Comparison of ENCODE assay signal across 8 cellular contexts in the genomic region with DNA sequence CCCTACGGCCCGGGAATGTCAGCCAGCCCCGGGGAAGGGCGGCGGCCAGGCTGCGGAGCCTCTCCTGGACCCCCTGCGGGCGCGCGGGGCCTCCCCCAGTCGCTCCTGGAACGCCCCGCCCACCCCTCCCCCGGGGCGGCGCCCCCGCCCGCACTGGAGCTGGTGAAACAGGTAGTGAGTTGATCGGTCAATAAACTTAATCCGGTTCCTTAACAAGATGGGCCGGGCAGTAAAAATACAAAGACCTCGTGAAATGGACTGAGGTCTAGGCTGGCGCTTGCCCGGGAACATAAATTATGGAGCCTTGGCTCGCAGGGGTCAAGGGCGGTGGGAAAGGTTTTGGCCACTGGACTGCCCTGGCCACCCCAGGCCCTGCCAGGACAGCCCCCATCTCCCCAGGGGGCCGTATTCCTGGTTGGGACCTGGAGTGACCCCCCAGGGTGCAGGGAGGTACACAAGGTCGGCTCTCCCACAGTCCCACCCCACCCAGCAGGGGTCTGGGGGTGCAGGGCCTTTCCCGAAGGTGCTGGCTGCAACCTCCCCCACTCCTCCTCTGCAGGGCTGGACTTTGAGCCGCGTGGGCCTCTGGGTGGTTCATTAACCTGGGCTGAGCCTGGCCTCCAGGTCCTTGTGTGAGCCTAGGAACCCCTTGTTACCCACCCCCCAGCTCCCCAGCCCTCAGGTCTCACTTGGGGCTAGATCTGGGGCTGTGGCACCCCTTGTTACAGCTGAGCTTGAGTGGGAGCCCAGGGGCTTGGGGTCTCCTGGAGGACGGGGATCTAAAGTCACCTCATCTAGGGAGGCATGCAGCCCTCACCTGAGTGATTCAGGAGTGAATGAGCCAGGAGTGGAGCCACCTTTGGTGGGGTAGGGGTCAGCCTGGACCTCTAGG. TPM values are rescaled to one million over a fixed set of nuclear protein-coding genes. Genes with fewer than 3 reads are reported as not detected.
DNase-seq lines count a peak whose midpoint lies in the region; ATAC-seq and TF ChIP-seq lines count a peak whose summit lies in the region.

No MANE protein-coding gene starts in this region.

- H3K4me1 ChIP-seq in esophagus (ENCODE audit: control insufficient read depth in 2 of 2, insufficient read depth in 2 of 2, low read length in 1 of 2), result peaks cover 7 to 26% of the 10 kb centered on the region in 2 donors

- peaks cover 48% of the 10 kb centered on the region for H3K27me3 Mint-ChIP-seq in nephron progenitor cell (ENCODE audit: low read depth, poor library complexity)
- H3K27me3 Mint-ChIP-seq in activated T-cell treated with anti-CD3 and anti-CD28 coated beads, Interleukin-2, amount 50 U/mL, for 24 hours, result peaks cover 32% of the 10 kb centered on the region

- H3K36me3 ChIP-seq in esophagus (ENCODE audit: control insufficient read depth in 2 of 2, insufficient read depth in 2 of 2, low read length in 1 of 2), result peaks cover 0 to 31% of the 10 kb centered on the region in 2 donors

- H3K9me3 Mint-ChIP-seq in nephron progenitor cell, result no peaks in the 10 kb centered on the region
- H3K9me3 Mint-ChIP-seq in activated T-cell treated with anti-CD3 and anti-CD28 coated beads, Interleukin-2, amount 50 U/mL, for 24 hours, result no peaks in the 10 kb centered on the region

- H3K9me3 ChIP-seq in esophagus (ENCODE audit: control insufficient read depth in 2 of 2, insufficient read depth in 1 of 2, low read depth in 1 of 2, low read length in 1 of 2), result no peaks in the 10 kb centered on the region

- peak overlapping the region; percentile 76 to 87 for H3K4me3 ChIP-seq in esophagus (ENCODE audit: low read depth in 1 of 2, low read length in 2 of 2)

- no peak for ATAC-seq in HG03095 (IDR thresholded peaks at IDR 0.05; ENCODE audit: unreplicated experiment)

- no peak overlapping the region for H3K27ac Mint-ChIP-seq in nephron progenitor cell
- no peak overlapping the region for H3K27ac Mint-ChIP-seq in activated T-cell treated with anti-CD3 and anti-CD28 coated beads, Interleukin-2, amount 50 U/mL, for 24 hours

- no peak for TF ChIP-seq CTCF in nephron progenitor cell (IDR thresholded peaks at IDR 0.05)

- TF ChIP-seq POLR2A in erythroblast (IDR thresholded peaks at IDR 0.05; ENCODE audit: low read length), result no peak

- peak; percentile 4 for DNase-seq in ACHN
- DNase-seq in LoVo (ENCODE audit: low spot score), result peak; percentile 2
- peak; percentile 49 for DNase-seq in nephron progenitor cell
- no peak for DNase-seq in activated T-cell treated with anti-CD3 and anti-CD28 coated beads, Interleukin-2, amount 50 U/mL, for 24 hours
- DNase-seq in amniotic stem cell (lab: John Stamatoyannopoulos, UW), result no peak
- no peak for DNase-seq in erythroblast (lab: John Stamatoyannopoulos, UW)

- 18 to 22% methylated on average over 29 to 32 of the region's 32 CpGs for WGBS in esophagus, 2 donors

- H3K27me3 ChIP-seq in esophagus (ENCODE audit: control insufficient read depth in 1 of 2, insufficient read depth in 2 of 2, low read length in 2 of 2), result peaks cover 0 to 2% of the 10 kb centered on the region in 2 donors

- no peaks in the 10 kb centered on the region for H3K36me3 Mint-ChIP-seq in nephron progenitor cell (ENCODE audit: low read depth)
- no peaks in the 10 kb centered on the region for H3K36me3 Mint-ChIP-seq in activated T-cell treated with anti-CD3 and anti-CD28 coated beads, Interleukin-2, amount 50 U/mL, for 24 hours (ENCODE audit: low read depth)

- H3K27ac ChIP-seq in esophagus (ENCODE audit: low read depth in 2 of 2, low read length in 1 of 2), result peak overlapping the region; percentile 41 to 50

- H3K4me3 Mint-ChIP-seq in nephron progenitor cell, result peak overlapping the region; percentile 61
- H3K4me3 Mint-ChIP-seq in activated T-cell treated with anti-CD3 and anti-CD28 coated beads, Interleukin-2, amount 50 U/mL, for 24 hours, result no peak overlapping the region

- in situ Hi-C loops in ACHN (cut with HindIII; ENCODE audit: low pct_ligation_motif_present, low pct_unique_long_range_greater_than_20kb, low sequenced_read_pairs), result no loop called here

- peaks cover 10% of the 10 kb centered on the region for H3K4me1 Mint-ChIP-seq in nephron progenitor cell
- H3K4me1 Mint-ChIP-seq in activated T-cell treated with anti-CD3 and anti-CD28 coated beads, Interleukin-2, amount 50 U/mL, for 24 hours (ENCODE audit: low read depth), result no peaks in the 10 kb centered on the region

RNA-seq across cellular contexts. Expression of a gene that starts 2.5 kb away (rescaled TPM):
- 100 to 1,000 TPM in 1 of 2 donors, 10 to 100 TPM in 1; 97.6 to 121 TPM for polyA plus RNA-seq in esophagus

Comparison
In these comparisons a context has a peak if more than half of its experiments do, and no peak if none do; other contexts are left out.
1. DNase-seq: peak in ACHN (single experiment), LoVo (single experiment) and nephron progenitor cell (single experiment); none in activated T-cell treated with anti-CD3 and anti-CD28 coated beads, Interleukin-2, amount 50 U/mL, for 24 hours (single experiment), amniotic stem cell (single experiment) and erythroblast (0 of 2).